ENCODE assay signal across 7 cellular contexts in the genomic region with DNA sequence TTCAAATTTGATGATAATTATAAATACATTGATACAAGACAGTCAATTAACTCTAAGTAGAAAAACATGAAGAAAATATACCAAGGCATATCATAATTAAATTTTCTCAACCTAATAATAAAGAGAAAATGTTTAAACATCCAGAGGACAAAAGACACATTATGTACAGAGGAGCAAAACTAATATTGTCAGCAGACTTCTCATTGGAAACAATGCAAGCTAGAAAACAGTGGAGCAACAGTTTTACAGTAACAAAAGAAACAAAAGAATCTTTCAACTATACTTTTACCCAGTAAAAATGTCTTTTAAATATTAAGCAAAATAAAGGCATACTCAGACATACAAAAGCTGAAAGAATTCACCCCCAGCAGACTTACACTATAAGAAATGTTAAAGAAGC.
"Had no signal": no experiment of that assay in that cellular context is flagged by ENCODE, and none has a peak within 500 bp of the region (broad histone marks: within the 10 kb centered on the region; RNA-seq: fewer than 3 reads in every experiment).

No MANE protein-coding gene starts in this region.

- DNase-seq: GDM1, GF-D8 had no signal

- FAIRE-seq: G401.6, GM12891, GM12892, GM18507, GM19239 had no signal
